ENCODE assay signal across 1 cellular context in genomic region chr1:11550664-11551283, GRCh38.
TF ChIP-seq lines count a peak whose summit lies in the region.

No MANE protein-coding gene starts in this region.

TF ChIP-seq in K562, 482 proteins besides CTCF, POLR2A, EP300 and RAD21 (continued from another document and continues in another):
- no peak for TF ChIP-seq PATZ1 (CRISPR knock-in tag; IDR thresholded peaks at IDR 0.05; ENCODE audit: borderline replicate concordance)
- TF ChIP-seq ZBTB26 (CRISPR knock-in tag; IDR thresholded peaks at IDR 0.05): no peak
- TF ChIP-seq GABPB2 (CRISPR knock-in tag; conservative IDR thresholded peaks at IDR 0.05): no peak
- no peak for TF ChIP-seq GTF2B (IDR thresholded peaks at IDR 0.05; ENCODE audit: extremely low read depth, insufficient read length)
- TF ChIP-seq NR0B1 (IDR thresholded peaks at IDR 0.05; ENCODE audit: partially characterized antibody): no peak
- TF ChIP-seq FOXP1 (CRISPR knock-in tag; IDR thresholded peaks at IDR 0.05): peak; percentile 99
- no peak for TF ChIP-seq ZNF282 (CRISPR knock-in tag; IDR thresholded peaks at IDR 0.05)
- TF ChIP-seq, protein P1, sequence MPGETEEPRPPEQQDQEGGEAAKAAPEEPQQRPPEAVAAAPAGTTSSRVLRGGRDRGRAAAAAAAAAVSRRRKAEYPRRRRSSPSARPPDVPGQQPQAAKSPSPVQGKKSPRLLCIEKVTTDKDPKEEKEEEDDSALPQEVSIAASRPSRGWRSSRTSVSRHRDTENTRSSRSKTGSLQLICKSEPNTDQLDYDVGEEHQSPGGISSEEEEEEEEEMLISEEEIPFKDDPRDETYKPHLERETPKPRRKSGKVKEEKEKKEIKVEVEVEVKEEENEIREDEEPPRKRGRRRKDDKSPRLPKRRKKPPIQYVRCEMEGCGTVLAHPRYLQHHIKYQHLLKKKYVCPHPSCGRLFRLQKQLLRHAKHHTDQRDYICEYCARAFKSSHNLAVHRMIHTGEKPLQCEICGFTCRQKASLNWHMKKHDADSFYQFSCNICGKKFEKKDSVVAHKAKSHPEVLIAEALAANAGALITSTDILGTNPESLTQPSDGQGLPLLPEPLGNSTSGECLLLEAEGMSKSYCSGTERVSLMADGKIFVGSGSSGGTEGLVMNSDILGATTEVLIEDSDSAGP (CRISPR knock-in tag; IDR thresholded peaks at IDR 0.05): no peak
- peak; percentile 94 for TF ChIP-seq TFAP4 (CRISPR knock-in tag; IDR thresholded peaks at IDR 0.05; ENCODE audit: borderline replicate concordance)
- TF ChIP-seq, protein P2, sequence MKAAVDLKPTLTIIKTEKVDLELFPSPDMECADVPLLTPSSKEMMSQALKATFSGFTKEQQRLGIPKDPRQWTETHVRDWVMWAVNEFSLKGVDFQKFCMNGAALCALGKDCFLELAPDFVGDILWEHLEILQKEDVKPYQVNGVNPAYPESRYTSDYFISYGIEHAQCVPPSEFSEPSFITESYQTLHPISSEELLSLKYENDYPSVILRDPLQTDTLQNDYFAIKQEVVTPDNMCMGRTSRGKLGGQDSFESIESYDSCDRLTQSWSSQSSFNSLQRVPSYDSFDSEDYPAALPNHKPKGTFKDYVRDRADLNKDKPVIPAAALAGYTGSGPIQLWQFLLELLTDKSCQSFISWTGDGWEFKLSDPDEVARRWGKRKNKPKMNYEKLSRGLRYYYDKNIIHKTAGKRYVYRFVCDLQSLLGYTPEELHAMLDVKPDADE (conservative IDR thresholded peaks at IDR 0.05; ENCODE audit: control insufficient read depth, low read depth, low read length): peak; percentile 70; the same call in 1 of the 2 replicates
- TF ChIP-seq CEBPZ (IDR thresholded peaks at IDR 0.05; ENCODE audit: borderline replicate concordance, low read depth, low read length): no peak
- TF ChIP-seq TCF3 (CRISPR knock-in tag; IDR thresholded peaks at IDR 0.05): peak; percentile 51
- no peak for TF ChIP-seq ZMIZ1 (IDR thresholded peaks at IDR 0.05; ENCODE audit: low read depth in 2 of 2, low read length in 2 of 2)
- TF ChIP-seq SMAD3 (CRISPR knock-in tag; conservative IDR thresholded peaks at IDR 0.05): 0 out of 2 replicates have a peak, but pooled peaks have one; percentile 36
- TF ChIP-seq, protein P3, sequence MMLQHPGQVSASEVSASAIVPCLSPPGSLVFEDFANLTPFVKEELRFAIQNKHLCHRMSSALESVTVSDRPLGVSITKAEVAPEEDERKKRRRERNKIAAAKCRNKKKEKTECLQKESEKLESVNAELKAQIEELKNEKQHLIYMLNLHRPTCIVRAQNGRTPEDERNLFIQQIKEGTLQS (IDR thresholded peaks at IDR 0.05): no peak
- TF ChIP-seq, protein P3 (CRISPR knock-in tag; conservative IDR thresholded peaks at IDR 0.05): peak; percentile 91
- no peak for TF ChIP-seq FOXM1 (IDR thresholded peaks at IDR 0.05; ENCODE audit: low read depth)
- TF ChIP-seq FOXM1 (CRISPR knock-in tag; IDR thresholded peaks at IDR 0.05; ENCODE audit: low read depth): peak; percentile 96
- TF ChIP-seq CSDE1 (IDR thresholded peaks at IDR 0.05): no peak
- no peak for TF ChIP-seq FOXA1 (IDR thresholded peaks at IDR 0.05; ENCODE audit: borderline replicate concordance)
- no peak for TF ChIP-seq TCF7 (IDR thresholded peaks at IDR 0.05; ENCODE audit: borderline replicate concordance)
- peak; percentile 100 for TF ChIP-seq ZNF511 (CRISPR knock-in tag; IDR thresholded peaks at IDR 0.05)
- no peak for TF ChIP-seq SMARCA4 (IDR thresholded peaks at IDR 0.05)
- no peak for TF ChIP-seq ZNF764 (CRISPR knock-in tag; IDR thresholded peaks at IDR 0.05; ENCODE audit: low read depth)
- TF ChIP-seq ZNF449 (CRISPR knock-in tag; IDR thresholded peaks at IDR 0.05): no peak
- no peak for TF ChIP-seq COPS2 (conservative IDR thresholded peaks at IDR 0.05)
- TF ChIP-seq DMBX1 (CRISPR knock-in tag; IDR thresholded peaks at IDR 0.05; ENCODE audit: borderline replicate concordance): peak; percentile 97
- TF ChIP-seq NR4A1 (CRISPR knock-in tag; IDR thresholded peaks at IDR 0.05): no peak
- peak; percentile 53; the same call in 1 of the 2 replicates for TF ChIP-seq NR4A1 (tag; IDR thresholded peaks at IDR 0.05)
- TF ChIP-seq ZNF639 (CRISPR knock-in tag; conservative IDR thresholded peaks at IDR 0.05 in 1 of 2, IDR thresholded peaks at IDR 0.05 in 1 of 2): peak; percentile 63 to 97; a peak in 3 of 4 replicates
- no peak for TF ChIP-seq TAL1 (IDR thresholded peaks at IDR 0.05)
- no peak for TF ChIP-seq CBFA2T3 (IDR thresholded peaks at IDR 0.05)
- no peak for TF ChIP-seq ZNF23 (CRISPR knock-in tag; IDR thresholded peaks at IDR 0.05)
- TF ChIP-seq ZBTB1 (CRISPR knock-in tag; IDR thresholded peaks at IDR 0.05; ENCODE audit: borderline replicate concordance, low read depth): peak; percentile 90
